Comparison of ENCODE assay signal across 1 cellular context in the genomic region with DNA sequence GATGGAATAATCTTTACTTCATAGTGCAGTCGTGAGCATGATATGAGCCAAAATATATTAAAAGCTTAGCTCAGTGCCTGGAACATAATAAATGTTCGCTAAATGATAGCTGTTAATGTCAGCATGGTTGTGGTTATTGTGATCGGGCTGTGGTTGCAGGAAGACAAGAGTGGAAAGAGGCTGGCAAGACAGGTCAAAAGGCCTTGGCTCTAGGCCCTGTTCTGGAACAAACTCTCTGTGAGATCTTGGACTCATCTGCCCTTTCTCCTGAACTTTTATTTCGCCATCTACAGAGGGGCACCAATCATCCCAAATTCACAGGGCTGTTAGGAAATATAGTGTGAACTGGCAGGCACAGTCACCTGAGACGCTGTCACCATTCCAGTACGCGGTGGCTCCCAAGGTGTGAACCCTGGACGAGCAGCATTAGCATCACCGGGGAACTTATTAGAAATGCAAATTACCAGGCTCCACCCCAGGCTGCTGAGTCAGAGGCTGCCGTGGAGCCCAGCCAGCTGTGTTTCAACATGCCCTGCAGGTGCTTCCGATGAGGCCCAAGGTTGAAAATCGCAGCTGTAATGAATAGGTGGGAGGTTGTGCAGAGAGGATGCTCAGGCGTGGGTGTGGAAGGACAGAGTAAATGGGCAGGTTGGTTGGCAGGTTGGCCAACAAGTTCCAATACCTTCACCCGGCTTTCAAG.
TF ChIP-seq lines count a peak whose summit lies in the region.

No MANE protein-coding gene starts in this region.

TF ChIP-seq in SK-N-SH, 30 proteins besides CTCF, POLR2A, EP300 and RAD21 (continued from another document):
- TF ChIP-seq, protein P1, sequence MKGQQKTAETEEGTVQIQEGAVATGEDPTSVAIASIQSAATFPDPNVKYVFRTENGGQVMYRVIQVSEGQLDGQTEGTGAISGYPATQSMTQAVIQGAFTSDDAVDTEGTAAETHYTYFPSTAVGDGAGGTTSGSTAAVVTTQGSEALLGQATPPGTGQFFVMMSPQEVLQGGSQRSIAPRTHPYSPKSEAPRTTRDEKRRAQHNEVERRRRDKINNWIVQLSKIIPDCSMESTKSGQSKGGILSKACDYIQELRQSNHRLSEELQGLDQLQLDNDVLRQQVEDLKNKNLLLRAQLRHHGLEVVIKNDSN (IDR thresholded peaks at IDR 0.05; ENCODE audit: borderline replicate concordance, low read depth) = no peak
- TF ChIP-seq ELF1 (IDR thresholded peaks at IDR 0.05) = no peak
- no peak for TF ChIP-seq SIN3A (IDR thresholded peaks at IDR 0.05; ENCODE audit: borderline replicate concordance, low read depth, low read length)
- TF ChIP-seq RXRA (IDR thresholded peaks at IDR 0.05; ENCODE audit: borderline replicate concordance, low read depth) = no peak
- no peak for TF ChIP-seq FOXM1 (IDR thresholded peaks at IDR 0.05; ENCODE audit: low read depth)
- no peak for TF ChIP-seq GATA2 (CRISPR knock-in tag; IDR thresholded peaks at IDR 0.05)
- TF ChIP-seq, protein P2, sequence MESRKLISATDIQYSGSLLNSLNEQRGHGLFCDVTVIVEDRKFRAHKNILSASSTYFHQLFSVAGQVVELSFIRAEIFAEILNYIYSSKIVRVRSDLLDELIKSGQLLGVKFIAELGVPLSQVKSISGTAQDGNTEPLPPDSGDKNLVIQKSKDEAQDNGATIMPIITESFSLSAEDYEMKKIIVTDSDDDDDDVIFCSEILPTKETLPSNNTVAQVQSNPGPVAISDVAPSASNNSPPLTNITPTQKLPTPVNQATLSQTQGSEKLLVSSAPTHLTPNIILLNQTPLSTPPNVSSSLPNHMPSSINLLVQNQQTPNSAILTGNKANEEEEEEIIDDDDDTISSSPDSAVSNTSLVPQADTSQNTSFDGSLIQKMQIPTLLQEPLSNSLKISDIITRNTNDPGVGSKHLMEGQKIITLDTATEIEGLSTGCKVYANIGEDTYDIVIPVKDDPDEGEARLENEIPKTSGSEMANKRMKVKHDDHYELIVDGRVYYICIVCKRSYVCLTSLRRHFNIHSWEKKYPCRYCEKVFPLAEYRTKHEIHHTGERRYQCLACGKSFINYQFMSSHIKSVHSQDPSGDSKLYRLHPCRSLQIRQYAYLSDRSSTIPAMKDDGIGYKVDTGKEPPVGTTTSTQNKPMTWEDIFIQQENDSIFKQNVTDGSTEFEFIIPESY (IDR thresholded peaks at IDR 0.05; ENCODE audit: borderline replicate concordance, low read depth) = no peak
- TF ChIP-seq, protein P3, sequence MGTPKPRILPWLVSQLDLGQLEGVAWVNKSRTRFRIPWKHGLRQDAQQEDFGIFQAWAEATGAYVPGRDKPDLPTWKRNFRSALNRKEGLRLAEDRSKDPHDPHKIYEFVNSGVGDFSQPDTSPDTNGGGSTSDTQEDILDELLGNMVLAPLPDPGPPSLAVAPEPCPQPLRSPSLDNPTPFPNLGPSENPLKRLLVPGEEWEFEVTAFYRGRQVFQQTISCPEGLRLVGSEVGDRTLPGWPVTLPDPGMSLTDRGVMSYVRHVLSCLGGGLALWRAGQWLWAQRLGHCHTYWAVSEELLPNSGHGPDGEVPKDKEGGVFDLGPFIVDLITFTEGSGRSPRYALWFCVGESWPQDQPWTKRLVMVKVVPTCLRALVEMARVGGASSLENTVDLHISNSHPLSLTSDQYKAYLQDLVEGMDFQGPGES (IDR thresholded peaks at IDR 0.05; ENCODE audit: low read depth, low read length) = no peak
- TF ChIP-seq, protein P4, sequence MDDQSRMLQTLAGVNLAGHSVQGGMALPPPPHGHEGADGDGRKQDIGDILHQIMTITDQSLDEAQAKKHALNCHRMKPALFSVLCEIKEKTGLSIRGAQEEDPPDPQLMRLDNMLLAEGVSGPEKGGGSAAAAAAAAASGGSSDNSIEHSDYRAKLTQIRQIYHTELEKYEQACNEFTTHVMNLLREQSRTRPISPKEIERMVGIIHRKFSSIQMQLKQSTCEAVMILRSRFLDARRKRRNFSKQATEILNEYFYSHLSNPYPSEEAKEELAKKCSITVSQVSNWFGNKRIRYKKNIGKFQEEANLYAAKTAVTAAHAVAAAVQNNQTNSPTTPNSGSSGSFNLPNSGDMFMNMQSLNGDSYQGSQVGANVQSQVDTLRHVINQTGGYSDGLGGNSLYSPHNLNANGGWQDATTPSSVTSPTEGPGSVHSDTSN (IDR thresholded peaks at IDR 0.05) = no peak
- TF ChIP-seq NRF1 (IDR thresholded peaks at IDR 0.05; ENCODE audit: low read depth, low read length) = no peak
